In the genomic region with DNA sequence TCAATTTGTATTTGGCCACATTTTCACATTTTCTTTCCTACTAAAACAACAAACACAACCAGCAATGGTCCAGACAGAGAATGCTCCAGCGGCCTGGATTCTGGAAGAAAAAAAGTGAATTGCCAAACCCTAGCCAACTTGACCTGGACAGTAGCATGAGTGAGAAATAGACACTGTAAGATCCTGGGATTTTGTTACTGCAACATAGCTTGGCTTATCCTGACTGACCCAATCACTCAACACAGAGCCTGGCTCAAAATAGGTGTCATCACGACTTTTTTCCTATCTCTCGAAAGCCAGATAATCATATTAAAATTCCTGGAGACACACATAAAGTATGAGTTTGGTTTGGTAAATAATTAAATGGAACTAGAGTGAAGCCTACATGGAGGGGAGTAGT, we compare ENCODE assay signal across 16 cellular contexts. TPM values are rescaled to one million over a fixed set of nuclear protein-coding genes. Genes with fewer than 3 reads are reported as not detected.
DNase-seq lines count a peak whose midpoint lies in the region; ATAC-seq and TF ChIP-seq lines count a peak whose summit lies in the region.
"Had no signal": no experiment of that assay in that cellular context is flagged by ENCODE, and none has a peak within 500 bp of the region (broad histone marks: within the 10 kb centered on the region; RNA-seq: fewer than 3 reads in every experiment).

No MANE protein-coding gene starts in this region.

- H3K9me3 ChIP-seq in right atrium auricular region: no peaks in the 10 kb centered on the region
- H3K9me3 ChIP-seq: A549, HAP-1 had no signal

- H3K4me3 ChIP-seq in dorsolateral prefrontal cortex (no peak overlapping the region), right atrium auricular region (no peak overlapping the region)
- H3K4me3 ChIP-seq: A549, HAP-1 had no signal

- peak overlapping the region in 38 of 59 donors; percentile 21 to 100 (median 98) for H3K27ac ChIP-seq in dorsolateral prefrontal cortex
- H3K27ac ChIP-seq in right atrium auricular region: no peak overlapping the region
- H3K27ac ChIP-seq: A549 had no signal

- peaks cover 8% of the 10 kb centered on the region for H3K27me3 Mint-ChIP-seq in activated CD8-positive, alpha-beta memory T cell treated with anti-CD3 and anti-CD28 coated beads, Interleukin-2, amount 10 ng/mL, durations not matched to agents 7 days and 5 days
- peaks cover 4% of the 10 kb centered on the region for H3K27me3 Mint-ChIP-seq in osteocyte (ENCODE audit: unreplicated experiment)

- no peaks in the 10 kb centered on the region for H3K9me3 Mint-ChIP-seq in activated CD8-positive, alpha-beta memory T cell treated with anti-CD3 and anti-CD28 coated beads, Interleukin-2, amount 10 ng/mL, durations not matched to agents 7 days and 5 days (ENCODE audit: low read depth)
- H3K9me3 Mint-ChIP-seq in osteocyte (ENCODE audit: unreplicated experiment): no peaks in the 10 kb centered on the region
- H3K9me3 Mint-ChIP-seq: CD4-positive, alpha-beta memory T cell; HFFc6 had no signal

- TF ChIP-seq CTCF in dorsolateral prefrontal cortex (IDR thresholded peaks at IDR 0.05 in 54 of 56, conservative IDR thresholded peaks at IDR 0.05 in 2 of 56; ENCODE audit: low read depth in 1 of 56, partially characterized antibody in 56 of 56): no peak
- no peak for TF ChIP-seq CTCF in osteocyte (IDR thresholded peaks at IDR 0.05)
- TF ChIP-seq CTCF in right atrium auricular region (IDR thresholded peaks at IDR 0.05): no peak

- H3K4me3 Mint-ChIP-seq in activated CD8-positive, alpha-beta memory T cell treated with anti-CD3 and anti-CD28 coated beads, Interleukin-2, amount 10 ng/mL, durations not matched to agents 7 days and 5 days: no peak overlapping the region
- no peak overlapping the region for H3K4me3 Mint-ChIP-seq in osteocyte (ENCODE audit: unreplicated experiment)
- H3K4me3 Mint-ChIP-seq: CD4-positive, alpha-beta memory T cell; HFFc6 had no signal

- peak; percentile 9 for DNase-seq in activated CD8-positive, alpha-beta memory T cell treated with anti-CD3 and anti-CD28 coated beads, Interleukin-2, amount 10 ng/mL, durations not matched to agents 7 days and 5 days
- no peak for DNase-seq in activated CD8-positive, alpha-beta memory T cell treated with anti-CD3 and anti-CD28 coated beads, Interleukin-2, amount 50 U/mL, for 48 hours
- DNase-seq in dorsolateral prefrontal cortex: no peak
- DNase-seq in osteocyte (ENCODE audit: extremely low spot score, unreplicated experiment): peak; percentile 19
- no peak for DNase-seq in AG08395 (ENCODE audit: low spot score)
- DNase-seq in right atrium auricular region (ENCODE audit: low spot score): no peak
- DNase-seq: 8988T; ACHN; Calu3; CD4-positive, alpha-beta memory T cell; GF-D8; GOT3; HFFc6 had no signal

- no peak for ATAC-seq in activated CD8-positive, alpha-beta memory T cell treated with anti-CD3 and anti-CD28 coated beads, Interleukin-2, amount 10 ng/mL, durations not matched to agents 7 days and 5 days
- ATAC-seq in GM21528 (IDR thresholded peaks at IDR 0.05; ENCODE audit: low FRiP score, unreplicated experiment): no peak

- H3K4me1 ChIP-seq in right atrium auricular region: no peaks in the 10 kb centered on the region
- H3K4me1 ChIP-seq: A549 had no signal

- H3K27me3 ChIP-seq in dorsolateral prefrontal cortex: no peaks in the 10 kb centered on the region
- no peaks in the 10 kb centered on the region for H3K27me3 ChIP-seq in right atrium auricular region

- no peak overlapping the region for H3K27ac Mint-ChIP-seq in activated CD8-positive, alpha-beta memory T cell treated with anti-CD3 and anti-CD28 coated beads, Interleukin-2, amount 10 ng/mL, durations not matched to agents 7 days and 5 days
- no peak overlapping the region for H3K27ac Mint-ChIP-seq in osteocyte (ENCODE audit: unreplicated experiment)
- H3K27ac Mint-ChIP-seq: CD4-positive, alpha-beta memory T cell; HFFc6 had no signal

- CTCF ChIA-PET in activated CD8-positive, alpha-beta memory T cell treated with anti-CD3 and anti-CD28 coated beads, Interleukin-2, amount 10 ng/mL, durations not matched to agents 7 days and 5 days (lab: Charles Lee): interaction anchor here (0.6 to 8.8 kb wide), 7 partner anchors 15 to 893 kb away, joined by 3 to 107 read pairs (median 6); no protein-coding TSS in a partner anchor

- intact Hi-C loops in dorsolateral prefrontal cortex (cut with DNase I): loop anchor here (5.0 kb wide), 3 partner anchors 36 to 76 kb away; no protein-coding TSS in a partner anchor

- no peaks in the 10 kb centered on the region for H3K36me3 ChIP-seq in right atrium auricular region
- H3K36me3 ChIP-seq: HAP-1 had no signal

- H3K4me1 Mint-ChIP-seq in activated CD8-positive, alpha-beta memory T cell treated with anti-CD3 and anti-CD28 coated beads, Interleukin-2, amount 10 ng/mL, durations not matched to agents 7 days and 5 days: peaks cover 18% of the 10 kb centered on the region
- no peaks in the 10 kb centered on the region for H3K4me1 Mint-ChIP-seq in osteocyte (ENCODE audit: unreplicated experiment)

- no peaks in the 10 kb centered on the region for H3K36me3 Mint-ChIP-seq in activated CD8-positive, alpha-beta memory T cell treated with anti-CD3 and anti-CD28 coated beads, Interleukin-2, amount 10 ng/mL, durations not matched to agents 7 days and 5 days
- H3K36me3 Mint-ChIP-seq in osteocyte (ENCODE audit: unreplicated experiment): no peaks in the 10 kb centered on the region
- H3K36me3 Mint-ChIP-seq: CD4-positive, alpha-beta memory T cell had no signal

RNA-seq across cellular contexts. Expression of a gene that starts 25.4 kb away (rescaled TPM):
- total RNA-seq in activated CD8-positive, alpha-beta memory T cell treated with anti-CD3 and anti-CD28 coated beads, Interleukin-2, amount 10 ng/mL, durations not matched to agents 7 days and 5 days: 10 to 100 TPM; 39.2 to 57.0 TPM
- total RNA-seq in dorsolateral prefrontal cortex (100 to 1,000 TPM in 23 of 120 experiments, 10 to 100 TPM in 97; 43.4 to 233 (median 75.7) TPM), osteocyte (18.7 and 20.2 TPM in 2 replicates), right atrium auricular region (1 to 10 TPM; 5.9 to 8.7 TPM)

Comparison
In these comparisons a context has a peak if more than half of its experiments do, and no peak if none do; other contexts are left out.
1. DNase-seq: peak in activated CD8-positive, alpha-beta memory T cell treated with anti-CD3 and anti-CD28 coated beads, Interleukin-2, amount 10 ng/mL, durations not matched to agents 7 days and 5 days (single experiment) and osteocyte (single experiment); none in activated CD8-positive, alpha-beta memory T cell treated with anti-CD3 and anti-CD28 coated beads, Interleukin-2, amount 50 U/mL, for 48 hours (single experiment), dorsolateral prefrontal cortex (0 of 10), AG08395 (single experiment) and right atrium auricular region (single experiment).
2. H3K27ac ChIP-seq: peak in dorsolateral prefrontal cortex (38 of 59); none in right atrium auricular region (0 of 2).